Comparison of ENCODE assay signal across 26 cellular contexts in the genomic region with DNA sequence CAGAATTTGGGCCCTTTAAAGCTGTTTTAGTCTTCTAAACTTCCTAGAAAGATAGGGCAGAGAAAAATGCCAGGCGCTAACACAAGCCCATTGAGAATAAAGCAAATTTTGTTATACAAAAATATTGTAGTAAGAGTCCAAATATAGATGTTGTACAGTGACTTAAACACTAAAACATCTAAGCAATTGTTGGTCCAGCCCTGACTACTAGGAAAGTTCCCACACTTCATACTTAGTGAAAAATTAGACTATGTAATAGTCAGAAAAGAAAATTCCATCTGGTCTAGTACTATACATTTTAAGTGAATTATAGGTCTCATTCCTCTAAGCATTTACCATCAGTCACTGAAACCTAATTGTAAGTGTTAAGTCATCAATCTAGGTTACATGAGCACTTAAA.
DNase-seq lines count a peak whose midpoint lies in the region; ATAC-seq and TF ChIP-seq lines count a peak whose summit lies in the region.
"Had no signal": no experiment of that assay in that cellular context is flagged by ENCODE, and none has a peak within 500 bp of the region (broad histone marks: within the 10 kb centered on the region; RNA-seq: fewer than 3 reads in every experiment).

No MANE protein-coding gene starts in this region.

- no peak overlapping the region for H3K27ac ChIP-seq in IMR-90 (ENCODE audit: insufficient read depth, low read length)
- no peak overlapping the region for H3K27ac ChIP-seq in sigmoid colon
- H3K27ac ChIP-seq: BLaER1 treated with 17β-estradiol and CSF1 and Interleukin-3, amounts not matched to agents 10 nM and 100 nM; HL-60; RWPE1 had no signal

- intact Hi-C loops in IMR-90 (cut with micrococcal nuclease): no loop called here
- intact Hi-C loops in sigmoid colon (cut with DNase I): no loop called here

- no peak overlapping the region for H4K5ac ChIP-seq in IMR-90 (ENCODE audit: low read depth, low read length)

- TF ChIP-seq POLR2A in IMR-90 (IDR thresholded peaks at IDR 0.05; ENCODE audit: low read depth, low read length) (no peak), sigmoid colon (IDR thresholded peaks at IDR 0.05) (no peak)

- no peak overlapping the region for H2BK120ac ChIP-seq in IMR-90 (ENCODE audit: low read depth, low read length)

- no peak for TF ChIP-seq EP300 in sigmoid colon (IDR thresholded peaks at IDR 0.05)

- H3K56ac ChIP-seq in IMR-90 (ENCODE audit: extremely low read depth, insufficient read depth, low read length): no peak overlapping the region

- H4K91ac ChIP-seq in IMR-90 (ENCODE audit: insufficient read depth, low read depth, low read length): no peak overlapping the region

- no TSS peak for BruUV-seq in IMR-90 (replicated peaks; lab: Mats Ljungman, UMichigan)

- no peak overlapping the region for H2AK9ac ChIP-seq in IMR-90 (replicated peaks; ENCODE audit: low read depth, low read length, poor library complexity)

- H2AK5ac ChIP-seq in IMR-90 (ENCODE audit: low read depth, low read length): no peak overlapping the region

- H3K9me1 ChIP-seq in IMR-90 (ENCODE audit: insufficient read depth, low read length): no peaks in the 10 kb centered on the region

- H3K9me3 ChIP-seq in IMR-90 (ENCODE audit: control insufficient read depth, insufficient read depth, low read length) (no peaks in the 10 kb centered on the region), sigmoid colon (no peaks in the 10 kb centered on the region)
- H3K9me3 ChIP-seq: BLaER1 treated with 17β-estradiol and CSF1 and Interleukin-3, amounts not matched to agents 10 nM and 100 nM; Caco-2 had no signal

- no peak overlapping the region for H3K18ac ChIP-seq in IMR-90 (ENCODE audit: low read depth, low read length)

- H2BK20ac ChIP-seq in IMR-90 (ENCODE audit: low read depth, low read length): no peak overlapping the region

- H2AFZ ChIP-seq in IMR-90 (replicated peaks; ENCODE audit: low read length, poor library complexity): no peak overlapping the region

- H3K27me3 ChIP-seq in IMR-90 (ENCODE audit: control insufficient read depth, insufficient read depth, low read length): no peaks in the 10 kb centered on the region
- H3K27me3 ChIP-seq in sigmoid colon: no peaks in the 10 kb centered on the region
- H3K27me3 ChIP-seq: BLaER1 treated with 17β-estradiol and CSF1 and Interleukin-3, amounts not matched to agents 10 nM and 100 nM had no signal

- POLR2A ChIA-PET in IMR-90 (lab: Charles Lee; ENCODE audit: unreplicated experiment): no interaction called here

- dilution Hi-C loops in IMR-90 (cut with HindIII; ENCODE audit: low sequenced_read_pairs, unreplicated experiment): no loop called here

- no peak overlapping the region for H3K14ac ChIP-seq in IMR-90 (replicated peaks; ENCODE audit: low read depth, low read length)

- CTCF ChIA-PET in IMR-90 (lab: Yijun Ruan, JAX): no interaction called here

- no CpG with 5 or more reads among the region's 1 CpG for WGBS in IMR-90 (ENCODE audit: extremely low coverage in 2 of 2, insufficient read length in 1 of 2), 2 experiments
- WGBS in sigmoid colon, 2 donors: 84 to 89% methylated on average over 1 of the region's 1 CpG

- H4K8ac ChIP-seq in IMR-90 (ENCODE audit: low read depth in 2 of 2, low read length in 2 of 2): no peak overlapping the region

- H3K36me3 ChIP-seq in IMR-90 (ENCODE audit: control insufficient read depth, insufficient read depth, low read length): no peaks in the 10 kb centered on the region
- H3K36me3 ChIP-seq in sigmoid colon: no peaks in the 10 kb centered on the region
- H3K36me3 ChIP-seq: BLaER1 treated with 17β-estradiol and CSF1 and Interleukin-3, amounts not matched to agents 10 nM and 100 nM had no signal

- H3K4me2 ChIP-seq in IMR-90 (ENCODE audit: low read depth, low read length): no peak overlapping the region
- H3K4me2 ChIP-seq: BLaER1 treated with 17β-estradiol and CSF1 and Interleukin-3, amounts not matched to agents 10 nM and 100 nM had no signal

- no peak overlapping the region for H2BK5ac ChIP-seq in IMR-90 (ENCODE audit: low read depth, low read length, poor library complexity, severe bottlenecking)

- no peak overlapping the region for H3K23ac ChIP-seq in IMR-90 (ENCODE audit: low read depth, low read length)

- H3K4me1 ChIP-seq in IMR-90 (ENCODE audit: control insufficient read depth, insufficient read depth, low read length) (no peaks in the 10 kb centered on the region), sigmoid colon (peaks cover 0 to 14% (median 4%) of the 10 kb centered on the region in 4 donors)
- H3K4me1 ChIP-seq: BLaER1 treated with 17β-estradiol and CSF1 and Interleukin-3, amounts not matched to agents 10 nM and 100 nM; Caco-2 had no signal

- no peaks in the 10 kb centered on the region for H3K79me1 ChIP-seq in IMR-90 (ENCODE audit: low read depth in 1 of 2, low read length in 2 of 2)

- H3K4me3 ChIP-seq in IMR-90 (ENCODE audit: insufficient read depth, low read depth, low read length) (no peak overlapping the region), sigmoid colon (no peak overlapping the region)
- H3K4me3 ChIP-seq: BLaER1 treated with 17β-estradiol and CSF1 and Interleukin-3, amounts not matched to agents 10 nM and 100 nM had no signal

- peak; percentile 58 for DNase-seq in IMR-90
- peak; percentile 29 for DNase-seq in amniotic epithelial cell (ENCODE audit: low read depth)
- DNase-seq in dedifferentiated amniotic fluid mesenchymal stem cell (ENCODE audit: extremely low spot score): peak; percentile 52
- peak; percentile 10 for DNase-seq in myocyte (ENCODE audit: low read depth)
- DNase-seq in pons (ENCODE audit: low spot score): no peak
- DNase-seq in sigmoid colon: no peak
- DNase-seq: 8988T; Caco-2; CD4-positive, alpha-beta memory T cell; DMS 273 treated with DMSO at 0.1 percent for 48 hours; DND-41; H7; HFFc6; KBM-7; MM.1S; NCI-H1048; NCI-H1417 treated with DMSO at 0.1 percent for 48 hours; NCI-H187; NCI-H69; SHP77 treated with DMSO at 0.1 percent for 48 hours had no signal

- H2BK15ac ChIP-seq in IMR-90 (ENCODE audit: low read depth, low read length): no peak overlapping the region

- no peak for TF ChIP-seq RAD21 in IMR-90 (IDR thresholded peaks at IDR 0.05; ENCODE audit: low read length)

- H3K4ac ChIP-seq in IMR-90 (ENCODE audit: low read depth, low read length): no peak overlapping the region

- TF ChIP-seq CTCF in IMR-90 (conservative IDR thresholded peaks at IDR 0.05; ENCODE audit: low read depth, low read length): no peak
- no peak for TF ChIP-seq CTCF in sigmoid colon (IDR thresholded peaks at IDR 0.05)

- no peaks in the 10 kb centered on the region for H4K20me1 ChIP-seq in IMR-90 (ENCODE audit: insufficient read depth, low read length)
- H4K20me1 ChIP-seq: BLaER1 treated with 17β-estradiol and CSF1 and Interleukin-3, amounts not matched to agents 10 nM and 100 nM had no signal

- H3K9ac ChIP-seq in IMR-90 (ENCODE audit: low read depth, low read length): no peak overlapping the region
- H3K9ac ChIP-seq: BLaER1 treated with 17β-estradiol and CSF1 and Interleukin-3, amounts not matched to agents 10 nM and 100 nM had no signal

- in situ Hi-C loops in IMR-90 (cut with MboI; ENCODE audit: low sequenced_read_pairs): no loop called here

- peak; percentile 54 for ATAC-seq in IMR-90 (ENCODE audit: low read depth)
- ATAC-seq in HG03097 (IDR thresholded peaks at IDR 0.05; ENCODE audit: low FRiP score, unreplicated experiment): no peak
- ATAC-seq in GM18520 (IDR thresholded peaks at IDR 0.05; ENCODE audit: unreplicated experiment): no peak
- ATAC-seq: HepG2 had no signal

TF ChIP-seq in IMR-90, 13 proteins besides CTCF, POLR2A, EP300 and RAD21:
- no peak for TF ChIP-seq CHD1 (IDR thresholded peaks at IDR 0.05; ENCODE audit: low read depth, low read length)
- no peak for TF ChIP-seq CEBPB (IDR thresholded peaks at IDR 0.05; ENCODE audit: low read depth, low read length)
- no peak for TF ChIP-seq RFX5 (IDR thresholded peaks at IDR 0.05; ENCODE audit: low read depth, low read length)
- TF ChIP-seq FOS (IDR thresholded peaks at IDR 0.05; ENCODE audit: low read depth, low read length): no peak
- no peak for TF ChIP-seq BHLHE40 (IDR thresholded peaks at IDR 0.05; ENCODE audit: low read depth, low read length)
- no peak for TF ChIP-seq RCOR1 (IDR thresholded peaks at IDR 0.05; ENCODE audit: insufficient replicate concordance, low read length)
- no peak for TF ChIP-seq NFE2L2 (IDR thresholded peaks at IDR 0.05; ENCODE audit: low read depth, low read length)
- TF ChIP-seq, protein P1, sequence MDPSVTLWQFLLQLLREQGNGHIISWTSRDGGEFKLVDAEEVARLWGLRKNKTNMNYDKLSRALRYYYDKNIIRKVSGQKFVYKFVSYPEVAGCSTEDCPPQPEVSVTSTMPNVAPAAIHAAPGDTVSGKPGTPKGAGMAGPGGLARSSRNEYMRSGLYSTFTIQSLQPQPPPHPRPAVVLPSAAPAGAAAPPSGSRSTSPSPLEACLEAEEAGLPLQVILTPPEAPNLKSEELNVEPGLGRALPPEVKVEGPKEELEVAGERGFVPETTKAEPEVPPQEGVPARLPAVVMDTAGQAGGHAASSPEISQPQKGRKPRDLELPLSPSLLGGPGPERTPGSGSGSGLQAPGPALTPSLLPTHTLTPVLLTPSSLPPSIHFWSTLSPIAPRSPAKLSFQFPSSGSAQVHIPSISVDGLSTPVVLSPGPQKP (IDR thresholded peaks at IDR 0.05; ENCODE audit: borderline replicate concordance, low read depth, low read length): no peak
- no peak for TF ChIP-seq MAFK (IDR thresholded peaks at IDR 0.05; ENCODE audit: low read depth, low read length)
- no peak for TF ChIP-seq SMC3 (IDR thresholded peaks at IDR 0.05; ENCODE audit: low read depth, low read length)
- TF ChIP-seq, protein P2, sequence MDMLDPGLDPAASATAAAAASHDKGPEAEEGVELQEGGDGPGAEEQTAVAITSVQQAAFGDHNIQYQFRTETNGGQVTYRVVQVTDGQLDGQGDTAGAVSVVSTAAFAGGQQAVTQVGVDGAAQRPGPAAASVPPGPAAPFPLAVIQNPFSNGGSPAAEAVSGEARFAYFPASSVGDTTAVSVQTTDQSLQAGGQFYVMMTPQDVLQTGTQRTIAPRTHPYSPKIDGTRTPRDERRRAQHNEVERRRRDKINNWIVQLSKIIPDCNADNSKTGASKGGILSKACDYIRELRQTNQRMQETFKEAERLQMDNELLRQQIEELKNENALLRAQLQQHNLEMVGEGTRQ (IDR thresholded peaks at IDR 0.05; ENCODE audit: low read depth, low read length): no peak
- TF ChIP-seq MXI1 (IDR thresholded peaks at IDR 0.05; ENCODE audit: borderline replicate concordance, low read depth, low read length): no peak
- TF ChIP-seq MAZ (IDR thresholded peaks at IDR 0.05; ENCODE audit: borderline replicate concordance, low read depth, low read length): no peak

Comparison
In these comparisons a context has a peak if more than half of its experiments do, and no peak if none do; other contexts are left out.
1. DNase-seq: peak in IMR-90 (single experiment), amniotic epithelial cell (single experiment), dedifferentiated amniotic fluid mesenchymal stem cell (single experiment) and myocyte (single experiment); none in pons (single experiment) and sigmoid colon (single experiment).